ENCODE assay signal across 15 cellular contexts in the genomic region with DNA sequence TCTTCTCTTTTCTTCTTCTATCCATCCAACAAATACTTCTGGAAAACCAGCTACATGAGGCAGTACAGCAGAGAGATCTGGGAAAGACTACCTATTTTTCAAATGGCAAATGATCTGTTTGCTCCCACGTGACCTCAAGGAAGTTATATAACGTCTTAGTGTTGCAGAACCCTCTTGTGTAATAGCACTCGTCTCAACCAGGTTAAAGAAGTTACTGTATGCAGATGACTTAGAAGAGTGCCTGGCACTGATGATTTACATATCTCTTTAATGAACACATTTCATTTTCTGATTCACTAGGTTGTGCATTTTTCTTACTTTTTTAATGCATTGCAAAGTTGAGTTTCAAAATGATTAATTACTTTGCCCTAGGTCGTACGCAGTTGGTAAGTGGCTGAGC.
"Had no signal": no experiment of that assay in that cellular context is flagged by ENCODE, and none has a peak within 500 bp of the region (broad histone marks: within the 10 kb centered on the region; RNA-seq: fewer than 3 reads in every experiment).

No MANE protein-coding gene starts in this region.

- H3K4me3 ChIP-seq: colonic mucosa, gastrocnemius medialis, testis had no signal

- H3K4me1 ChIP-seq: colonic mucosa, parathyroid adenoma, testis had no signal

- H3K9me3 ChIP-seq: colonic mucosa, gastrocnemius medialis, testis had no signal

- ATAC-seq: activated CD4-positive, alpha-beta T cell treated with anti-CD3 and anti-CD28 coated beads for 36 hours; activated CD8-positive, alpha-beta T cell treated with anti-CD3 and anti-CD28 coated beads for 36 hours; gastrocnemius medialis; left ventricle myocardium superior; stimulated activated naive CD8-positive, alpha-beta T cell treated with anti-CD3 and anti-CD28 coated beads, Interleukin-15, amount 100 ng/mL, for 72 hours had no signal

- H3K27ac ChIP-seq: colonic mucosa, gastrocnemius medialis, parathyroid adenoma, testis, WERI-Rb-1 had no signal

- H3K36me3 ChIP-seq: colonic mucosa, gastrocnemius medialis, WERI-Rb-1 had no signal

- DNase-seq: activated CD4-positive, alpha-beta T cell treated with anti-CD3 and anti-CD28 coated beads for 36 hours; activated CD8-positive, alpha-beta memory T cell treated with anti-CD3 and anti-CD28 coated beads, Interleukin-2, amount 50 U/mL, for 4 hours; activated CD8-positive, alpha-beta T cell treated with anti-CD3 and anti-CD28 coated beads for 36 hours; activated naive CD4-positive, alpha-beta T cell treated with anti-CD3 and anti-CD28 coated beads for 36 hours; activated T-cell treated with anti-CD3 and anti-CD28 coated beads, Interleukin-2, amount 50 U/mL, for 72 hours; colonic mucosa; gastrocnemius medialis; kidney; left ventricle myocardium superior; stimulated activated CD4-positive, alpha-beta T cell treated with anti-CD3 and anti-CD28 coated beads, Interleukin-15, amount 100 ng/mL, for 24 hours; stimulated activated CD4-positive, alpha-beta T cell treated with anti-CD3 and anti-CD28 coated beads, Interleukin-4, amount 100 ng/mL, for 4 hours; stimulated activated naive CD8-positive, alpha-beta T cell treated with anti-CD3 and anti-CD28 coated beads, Interleukin-15, amount 100 ng/mL, for 72 hours; testis; WERI-Rb-1 had no signal

- H3K27me3 ChIP-seq: colonic mucosa, gastrocnemius medialis, testis had no signal
